16 cellular contexts compared by ENCODE assay signal in the genomic region with DNA sequence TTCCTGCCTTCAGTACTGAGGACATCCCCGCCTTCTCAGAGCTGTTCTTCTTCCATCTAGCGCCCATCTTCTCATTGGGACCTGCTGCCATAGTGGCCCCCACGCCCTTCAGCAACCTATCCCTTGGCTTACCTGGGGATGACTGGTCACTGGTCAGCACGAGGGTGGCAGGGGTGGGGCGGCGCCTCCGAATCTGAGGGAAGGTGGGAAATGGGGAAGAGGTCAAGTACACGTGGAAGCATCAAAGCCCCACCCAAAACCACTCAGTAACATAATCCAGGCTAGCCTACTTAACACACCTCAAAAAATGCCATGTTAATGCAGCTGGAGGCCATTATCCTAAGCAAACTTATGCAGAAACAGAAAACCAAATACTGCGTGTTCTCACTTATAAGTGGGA. TPM values are rescaled to one million over a fixed set of nuclear protein-coding genes. Genes with fewer than 3 reads are reported as not detected.
A peak's percentile ranks its signal among the peaks of the same experiment; 100 is the strongest.
DNase-seq lines count a peak whose midpoint lies in the region; ATAC-seq and TF ChIP-seq lines count a peak whose summit lies in the region.
"Had no signal": no experiment of that assay in that cellular context is flagged by ENCODE, and none has a peak within 500 bp of the region (broad histone marks: within the 10 kb centered on the region; RNA-seq: fewer than 3 reads in every experiment).

No MANE protein-coding gene starts in this region.

- no peaks in the 10 kb centered on the region for H3K79me1 ChIP-seq in IMR-90 (ENCODE audit: low read depth in 1 of 2, low read length in 2 of 2)

- no peak for ATAC-seq in IMR-90 (ENCODE audit: low read depth)
- no peak for ATAC-seq in HG02938 (IDR thresholded peaks at IDR 0.05; ENCODE audit: unreplicated experiment)
- no peak for ATAC-seq in GM21528 (IDR thresholded peaks at IDR 0.05; ENCODE audit: low FRiP score, unreplicated experiment)
- ATAC-seq: A549, GM12878, HepG2 had no signal

- H4K91ac ChIP-seq in IMR-90 (ENCODE audit: insufficient read depth, low read depth, low read length) = no peak overlapping the region

- H3K36me3 Mint-ChIP-seq in neural crest cell (ENCODE audit: low read depth) = no peaks in the 10 kb centered on the region
- H3K36me3 Mint-ChIP-seq: CD4-positive, alpha-beta memory T cell had no signal

- TF ChIP-seq CTCF in IMR-90 (conservative IDR thresholded peaks at IDR 0.05; ENCODE audit: low read depth, low read length) (no peak), neural crest cell (conservative IDR thresholded peaks at IDR 0.05) (no peak)

- H2BK5ac ChIP-seq in IMR-90 (ENCODE audit: low read depth, low read length, poor library complexity, severe bottlenecking) = no peak overlapping the region

- no peaks in the 10 kb centered on the region for H3K9me1 ChIP-seq in IMR-90 (ENCODE audit: insufficient read depth, low read length)

- no peak overlapping the region for H2BK20ac ChIP-seq in IMR-90 (ENCODE audit: low read depth, low read length)

- intact Hi-C loops in IMR-90 (cut with micrococcal nuclease) = no loop called here

- no peak overlapping the region for H4K8ac ChIP-seq in IMR-90 (ENCODE audit: low read depth in 2 of 2, low read length in 2 of 2)

- peak overlapping the region; percentile 24 for H3K4me3 Mint-ChIP-seq in neural crest cell
- H3K4me3 Mint-ChIP-seq: CD4-positive, alpha-beta memory T cell had no signal

- no peak overlapping the region for H3K4me3 ChIP-seq in IMR-90 (ENCODE audit: insufficient read depth, low read depth, low read length)
- 0 out of 2 replicates have a peak overlapping the region, but pooled peaks have one; percentile 2 for H3K4me3 ChIP-seq in SK-N-MC
- H3K4me3 ChIP-seq: A549, GM12878, GM23248 had no signal

- no peaks in the 10 kb centered on the region for H3K9me3 ChIP-seq in IMR-90 (ENCODE audit: control insufficient read depth, insufficient read depth, low read length)
- no peaks in the 10 kb centered on the region for H3K9me3 ChIP-seq in SK-N-MC (ENCODE audit: low read depth, low read length)
- H3K9me3 ChIP-seq: A549, BE2C had no signal

- DNase-seq in IMR-90 (no peak), SK-N-MC (ENCODE audit: low read depth, low spot score) (no peak), neural crest cell (ENCODE audit: low read depth, low spot score) (no peak), NOMO-1 treated with dmso at 0.1 percent for 144 hours (lab: John Stamatoyannopoulos, UW; ENCODE audit: unreplicated experiment) (no peak)
- DNase-seq: BE2C; CD4-positive, alpha-beta memory T cell; DMS79; GM23248 had no signal

- no peak overlapping the region for H3K18ac ChIP-seq in IMR-90 (ENCODE audit: low read depth, low read length)

- peaks cover 53% of the 10 kb centered on the region for H3K27me3 ChIP-seq in IMR-90 (ENCODE audit: control insufficient read depth, insufficient read depth, low read length)

- H3K4ac ChIP-seq in IMR-90 (ENCODE audit: low read depth, low read length) = no peak overlapping the region

- no peak for TF ChIP-seq POLR2A in IMR-90 (IDR thresholded peaks at IDR 0.05; ENCODE audit: low read depth, low read length)

- no peak overlapping the region for H3K27ac ChIP-seq in IMR-90 (ENCODE audit: insufficient read depth, low read length)
- H3K27ac ChIP-seq in SK-N-MC = peak overlapping the region; percentile 94; the same call in 1 of the 2 replicates
- H3K27ac ChIP-seq: A549, C4-2B, GM23248 had no signal

- H3K23ac ChIP-seq in IMR-90 (ENCODE audit: low read depth, low read length) = no peak overlapping the region

- peaks cover 32% of the 10 kb centered on the region for H3K27me3 Mint-ChIP-seq in neural crest cell (ENCODE audit: low read depth)

- BruUV-seq in IMR-90 (replicated peaks; lab: Mats Ljungman, UMichigan) = no TSS peak

- H4K5ac ChIP-seq in IMR-90 (ENCODE audit: low read depth, low read length) = no peak overlapping the region

- H4K20me1 ChIP-seq in IMR-90 (ENCODE audit: insufficient read depth, low read length) = no peaks in the 10 kb centered on the region

- peaks cover 55% of the 10 kb centered on the region for H3K4me1 Mint-ChIP-seq in neural crest cell

- no peak overlapping the region for H3K14ac ChIP-seq in IMR-90 (replicated peaks; ENCODE audit: low read depth, low read length)

- dilution Hi-C loops in IMR-90 (cut with HindIII; ENCODE audit: low sequenced_read_pairs, unreplicated experiment) = no loop called here

- H2BK15ac ChIP-seq in IMR-90 (ENCODE audit: low read depth, low read length) = no peak overlapping the region

- CTCF ChIA-PET in IMR-90 (lab: Yijun Ruan, JAX) = no interaction called here

- no peaks in the 10 kb centered on the region for H3K9me3 Mint-ChIP-seq in neural crest cell
- H3K9me3 Mint-ChIP-seq: CD4-positive, alpha-beta memory T cell had no signal

- TF ChIP-seq RAD21 in IMR-90 (IDR thresholded peaks at IDR 0.05; ENCODE audit: low read length) = no peak

- peak overlapping the region; percentile 28 for H2AK9ac ChIP-seq in IMR-90 (replicated peaks; ENCODE audit: low read depth, low read length, poor library complexity)

- in situ Hi-C loops in IMR-90 (cut with MboI; ENCODE audit: low sequenced_read_pairs) = no loop called here

- H2AFZ ChIP-seq in IMR-90 (replicated peaks; ENCODE audit: low read length, poor library complexity) = no peak overlapping the region
- H2AFZ ChIP-seq: GM23248 had no signal

- WGBS in IMR-90 (ENCODE audit: extremely low coverage in 2 of 2, insufficient read length in 1 of 2), 2 experiments = 51% methylated on average over 2 of the region's 9 CpGs; no CpG with 5 or more reads in 1 of the 2 experiments

- H2BK120ac ChIP-seq in IMR-90 (ENCODE audit: low read depth, low read length) = no peak overlapping the region

- POLR2A ChIA-PET in IMR-90 (lab: Charles Lee; ENCODE audit: unreplicated experiment) = no interaction called here

- H3K4me2 ChIP-seq in IMR-90 (ENCODE audit: low read depth, low read length) = no peak overlapping the region
- H3K4me2 ChIP-seq: A549 had no signal

- no peak overlapping the region for H2AK5ac ChIP-seq in IMR-90 (ENCODE audit: low read depth, low read length)

- H3K56ac ChIP-seq in IMR-90 (ENCODE audit: extremely low read depth, insufficient read depth, low read length) = no peak overlapping the region

- H3K27ac Mint-ChIP-seq in neural crest cell (ENCODE audit: unreplicated experiment) = no peak overlapping the region
- H3K27ac Mint-ChIP-seq: CD4-positive, alpha-beta memory T cell had no signal

- H3K36me3 ChIP-seq in IMR-90 (ENCODE audit: control insufficient read depth, insufficient read depth, low read length) (no peaks in the 10 kb centered on the region), SK-N-MC (ENCODE audit: insufficient read depth, low read length) (peaks cover 68% of the 10 kb centered on the region)
- H3K36me3 ChIP-seq: BE2C had no signal

- no peaks in the 10 kb centered on the region for H3K4me1 ChIP-seq in IMR-90 (ENCODE audit: control insufficient read depth, insufficient read depth, low read length)
- H3K4me1 ChIP-seq: BE2C had no signal

- H3K9ac ChIP-seq in IMR-90 (ENCODE audit: low read depth, low read length) (no peak overlapping the region), SK-N-MC (ENCODE audit: insufficient read length) (no peak overlapping the region)
- H3K9ac ChIP-seq: GM23248 had no signal

TF ChIP-seq in IMR-90, 13 proteins besides CTCF, POLR2A, EP300 and RAD21:
- no peak for TF ChIP-seq MAFK (IDR thresholded peaks at IDR 0.05; ENCODE audit: low read depth, low read length)
- no peak for TF ChIP-seq CHD1 (IDR thresholded peaks at IDR 0.05; ENCODE audit: low read depth, low read length)
- TF ChIP-seq RCOR1 (IDR thresholded peaks at IDR 0.05; ENCODE audit: insufficient replicate concordance, low read length) = no peak
- TF ChIP-seq FOS (IDR thresholded peaks at IDR 0.05; ENCODE audit: low read depth, low read length) = no peak
- no peak for TF ChIP-seq CEBPB (IDR thresholded peaks at IDR 0.05; ENCODE audit: low read depth, low read length)
- TF ChIP-seq USF2 (IDR thresholded peaks at IDR 0.05; ENCODE audit: low read depth, low read length) = no peak
- no peak for TF ChIP-seq BHLHE40 (IDR thresholded peaks at IDR 0.05; ENCODE audit: low read depth, low read length)
- TF ChIP-seq, protein P1, sequence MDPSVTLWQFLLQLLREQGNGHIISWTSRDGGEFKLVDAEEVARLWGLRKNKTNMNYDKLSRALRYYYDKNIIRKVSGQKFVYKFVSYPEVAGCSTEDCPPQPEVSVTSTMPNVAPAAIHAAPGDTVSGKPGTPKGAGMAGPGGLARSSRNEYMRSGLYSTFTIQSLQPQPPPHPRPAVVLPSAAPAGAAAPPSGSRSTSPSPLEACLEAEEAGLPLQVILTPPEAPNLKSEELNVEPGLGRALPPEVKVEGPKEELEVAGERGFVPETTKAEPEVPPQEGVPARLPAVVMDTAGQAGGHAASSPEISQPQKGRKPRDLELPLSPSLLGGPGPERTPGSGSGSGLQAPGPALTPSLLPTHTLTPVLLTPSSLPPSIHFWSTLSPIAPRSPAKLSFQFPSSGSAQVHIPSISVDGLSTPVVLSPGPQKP (IDR thresholded peaks at IDR 0.05; ENCODE audit: borderline replicate concordance, low read depth, low read length) = no peak
- TF ChIP-seq NFE2L2 (IDR thresholded peaks at IDR 0.05; ENCODE audit: low read depth, low read length) = no peak
- no peak for TF ChIP-seq SMC3 (IDR thresholded peaks at IDR 0.05; ENCODE audit: low read depth, low read length)
- TF ChIP-seq MXI1 (IDR thresholded peaks at IDR 0.05; ENCODE audit: borderline replicate concordance, low read depth, low read length) = no peak

RNA-seq across cellular contexts. Expression of gene PPP1R1A, which starts 4.3 kb away (rescaled TPM):
- total RNA-seq in IMR-90 (2012; rRNA removed) (not detected in 2 replicates), neural crest cell (9.1 and 10.3 TPM in 2 replicates)
- polyA plus RNA-seq in IMR-90 (2012; rRNA removed) = not detected in 2 replicates
- not detected in 2 replicates for polyA plus RNA-seq in IMR-90 (2012; cell fraction: cytosol; rRNA removed)
- polyA plus RNA-seq in IMR-90 (2012; cell fraction: nucleus; rRNA removed; ENCODE audit: low replicate concordance) = not detected in 2 replicates
- total RNA-seq: CD4-positive, alpha-beta memory T cell; G401; GM12878; GM23248 had no signal
- polyA plus RNA-seq: AG04450; CD4-positive, alpha-beta memory T cell; GM23248; HepG2 had no signal

RNA-seq across cellular contexts. Expression of gene PDE1B, which starts 34.7 kb away (rescaled TPM):
- total RNA-seq in IMR-90 (2012; rRNA removed) (not detected in 2 replicates), neural crest cell (2.9 and 3.5 TPM in 2 replicates)
- not detected in 2 replicates for polyA plus RNA-seq in IMR-90 (2012; rRNA removed)
- polyA plus RNA-seq in IMR-90 (2012; cell fraction: cytosol; rRNA removed) = not detected in 2 replicates
- 0.03 TPM in 1 of 2 replicates, not detected in the other for polyA plus RNA-seq in IMR-90 (2012; cell fraction: nucleus; rRNA removed; ENCODE audit: low replicate concordance)
- total RNA-seq: G401, GM23248, HepG2 had no signal
- polyA plus RNA-seq: AG04450, GM23248, HepG2 had no signal

RNA-seq across cellular contexts. Expression of gene LACRT, which starts 50.6 kb away (rescaled TPM):
- not detected in 2 replicates for total RNA-seq in IMR-90 (2012; rRNA removed)
- polyA plus RNA-seq in IMR-90 (2012; rRNA removed) = not detected in 2 replicates
- polyA plus RNA-seq in IMR-90 (2012; cell fraction: cytosol; rRNA removed) = not detected in 2 replicates
- not detected in 2 replicates for polyA plus RNA-seq in IMR-90 (2012; cell fraction: nucleus; rRNA removed; ENCODE audit: low replicate concordance)
- not detected in 2 replicates for total RNA-seq in neural crest cell
- total RNA-seq: CD4-positive, alpha-beta memory T cell; G401; GM12878; GM23248; HepG2 had no signal
- polyA plus RNA-seq: A549; AG04450; CD4-positive, alpha-beta memory T cell; GM12878; GM23248; HepG2 had no signal

Comparison
In these comparisons a context has a peak if more than half of its experiments do, and no peak if none do; other contexts are left out.
1. RNA of gene PPP1R1A, which starts 4.3 kb away (total RNA-seq): 9.1 to 10.3 TPM in neural crest cell; not detected in IMR-90; every median in the first group is over 10 times any median in the second.